In genomic region chr7:102372796-102373195, GRCh38 we compare ENCODE assay signal across 19 cellular contexts. TPM values are rescaled to one million over a fixed set of nuclear protein-coding genes. Genes with fewer than 3 reads are reported as not detected.
"Had no signal": no experiment of that assay in that cellular context is flagged by ENCODE, and none has a peak within 500 bp of the region (broad histone marks: within the 10 kb centered on the region; RNA-seq: fewer than 3 reads in every experiment).

No MANE protein-coding gene starts in this region.

RNA-seq across cellular contexts. Expression of gene SPDYE6, which starts 16.6 kb away (rescaled TPM):
- total RNA-seq: activated CD4-positive, alpha-beta memory T cell treated with anti-CD3 and anti-CD28 coated beads for 36 hours; activated CD4-positive, alpha-beta T cell treated with anti-CD3 and anti-CD28 coated beads for 36 hours; activated CD8-positive, alpha-beta memory T cell treated with anti-CD3 and anti-CD28 coated beads for 36 hours; activated CD8-positive, alpha-beta T cell treated with anti-CD3 and anti-CD28 coated beads for 36 hours; activated naive CD4-positive, alpha-beta T cell treated with anti-CD3 and anti-CD28 coated beads for 36 hours; activated naive CD4-positive, alpha-beta T cell treated with anti-CD3 and anti-CD28 coated beads, Interleukin-2, amount 50 U/mL, for 72 hours; activated naive CD8-positive, alpha-beta T cell treated with anti-CD3 and anti-CD28 coated beads for 36 hours; activated T-cell treated with anti-CD3 and anti-CD28 coated beads, Interleukin-2, amount 50 U/mL, for 4 hours; activated T-cell treated with anti-CD3 and anti-CD28 coated beads, Interleukin-2, amount 50 U/mL, for 72 hours; activated T-helper 1 cell treated with anti-CD3 and anti-CD28 coated beads, Interleukin-12 subunit alpha, Interleukin-12 subunit beta, Interleukin-2, Interleukin-4 antibody, amounts not matched to agents 30 ng/mL and 10 ng/mL and 1 ng/mL, durations not matched to agents 14 hours and 24 hours and 36 hours; activated T-helper 17 cell treated with anti-CD3 and anti-CD28 coated beads, Interleukin-2, amount 50 U/mL, for 72 hours; ascending aorta; cardiac septum; chondrocyte; T-cell; T-helper 1 cell treated with Interleukin-12 subunit alpha and Interleukin-12 subunit beta and Interleukin-4 antibody, amounts not matched to agents 30 ng/mL and 1 ng/mL, for 36 hours; T-helper 17 cell; T-helper 2 cell treated with Interferon-gamma antibody and Interleukin-4, amounts not matched to agents 100 ng/mL and 5 ng/mL, for 36 hours; WTC11 had no signal
